ENCODE assay signal across 8 cellular contexts in genomic region chr19:3985643-3986259, GRCh38. TPM values are rescaled to one million over a fixed set of nuclear protein-coding genes. Genes with fewer than 3 reads are reported as not detected.
A peak's percentile ranks its signal among the peaks of the same experiment; 100 is the strongest.
DNase-seq lines count a peak whose midpoint lies in the region; ATAC-seq, FAIRE-seq and TF ChIP-seq lines count a peak whose summit lies in the region.

No MANE protein-coding gene starts in this region.

- no peak for ATAC-seq in GM19035 (IDR thresholded peaks at IDR 0.05; ENCODE audit: unreplicated experiment)

- FAIRE-seq in GM19239 (lab: Jason Lieb, UNC), result no peak

- no peaks in the 10 kb centered on the region for H3K9me3 ChIP-seq in HUES48 (ENCODE audit: control insufficient read depth, insufficient read depth, low read length)

- no peak for TF ChIP-seq CTCF in AG10803 (conservative IDR thresholded peaks at IDR 0.05; ENCODE audit: low read length)
- TF ChIP-seq CTCF in cardiac fibroblast (IDR thresholded peaks at IDR 0.05; ENCODE audit: low read depth, low read length), result no peak

- H3K27me3 ChIP-seq in HUES48 (ENCODE audit: control insufficient read depth, insufficient read depth, low read length), result 0 out of 2 replicates have a peak, but pooled peaks cover 3% of the 10 kb centered on the region

- DNase-seq in AG10803 (ENCODE audit: low read depth) (no peak), cardiac fibroblast (ENCODE audit: low read depth in 2 of 2) (no peak), myocyte (ENCODE audit: low read depth) (peak; percentile 26), superior temporal gyrus (ENCODE audit: extremely low spot score) (no peak), NCI-H1105 (lab: John Stamatoyannopoulos, UW) (no peak), GM19239 (ENCODE audit: insufficient read length, low spot score) (no peak)

- H3K27ac ChIP-seq in HUES48 (ENCODE audit: low read depth, low read length), result peak overlapping the region; percentile 48

- peaks cover 38% of the 10 kb centered on the region for H3K36me3 ChIP-seq in HUES48 (ENCODE audit: control insufficient read depth, insufficient read depth, low read length)

- H3K4me3 ChIP-seq in AG10803 (ENCODE audit: low read length) (peak overlapping the region; percentile 66), HUES48 (ENCODE audit: low read depth, low read length) (peak overlapping the region; percentile 96), cardiac fibroblast (replicated peaks in 1 of 2; ENCODE audit: low read depth in 2 of 2, low read length in 2 of 2) (peak overlapping the region; percentile 68 to 95)

- H3K9ac ChIP-seq in HUES48 (ENCODE audit: low read depth, low read length), result no peak overlapping the region

- H3K4me1 ChIP-seq in HUES48 (ENCODE audit: control insufficient read depth, insufficient read depth, low read length), result peaks cover 23% of the 10 kb centered on the region

RNA-seq across cellular contexts. Expression of gene EEF2, which starts 0.5 kb away (rescaled TPM):
- 2,539 and 2,715 TPM in 2 replicates for total RNA-seq in myocyte
- polyA plus RNA-seq in myocyte (2012), result 2,426 TPM

RNA-seq across cellular contexts. Expression of gene DAPK3, which starts 14.9 kb away (rescaled TPM):
- 193 and 269 TPM in 2 replicates for total RNA-seq in myocyte
- polyA plus RNA-seq in myocyte (2012), result 177 TPM

RNA-seq across cellular contexts. Expression of gene PIAS4, which starts 21.8 kb away (rescaled TPM):
- total RNA-seq in myocyte, result 18.0 and 22.2 TPM in 2 replicates
- 19.8 TPM for polyA plus RNA-seq in myocyte (2012)

RNA-seq across cellular contexts. Expression of gene NMRK2, which starts 52.9 kb away (rescaled TPM):
- 31.9 and 75.7 TPM in 2 replicates for total RNA-seq in myocyte
- 3.1 TPM for polyA plus RNA-seq in myocyte (2012)
